ENCODE assay signal across 30 cellular contexts in the genomic region with DNA sequence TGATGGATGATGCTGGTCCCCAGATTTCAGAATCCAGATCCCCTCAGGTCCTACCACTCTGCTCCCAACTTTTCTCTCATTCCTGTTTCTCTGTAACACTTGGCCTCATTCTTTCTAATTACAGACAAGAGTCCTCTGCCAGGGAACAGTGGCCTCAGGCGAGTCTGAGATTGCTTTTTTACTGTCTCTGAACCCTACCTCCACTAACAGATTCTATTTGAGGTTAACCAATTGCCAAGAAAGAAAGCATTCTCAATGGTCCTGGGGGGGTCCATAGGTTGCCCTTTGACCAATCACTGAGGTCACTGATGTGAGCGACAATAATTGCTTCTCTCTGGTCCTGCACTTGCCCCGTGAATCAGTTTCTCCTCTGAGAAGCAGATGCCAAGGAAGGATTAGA.
"Had no signal": no experiment of that assay in that cellular context is flagged by ENCODE, and none has a peak within 500 bp of the region (broad histone marks: within the 10 kb centered on the region; RNA-seq: fewer than 3 reads in every experiment).

No MANE protein-coding gene starts in this region.

- H3K27ac ChIP-seq: adrenal gland, ascending aorta, breast epithelium, cardiac muscle cell had no signal

- H3K4me3 ChIP-seq: adrenal gland, ascending aorta, breast epithelium, cardiac muscle cell had no signal

- H3K36me3 ChIP-seq: adrenal gland, ascending aorta, breast epithelium, cardiac muscle cell had no signal

- H3K9me3 ChIP-seq: adrenal gland, ascending aorta, breast epithelium had no signal

- DNase-seq: activated effector memory CD4-positive, alpha-beta T cell treated with anti-CD3 and anti-CD28 coated beads, Interleukin-2, amount 50 U/mL, for 16 hours; activated effector memory CD4-positive, alpha-beta T cell treated with Interleukin-2 at 50 U/mL for 16 hours; activated gamma-delta T cell; activated gamma-delta T cell treated with Interleukin-2 at 50 U/mL for 16 hours; activated naive CD4-positive, alpha-beta T cell; activated naive CD4-positive, alpha-beta T cell treated with anti-CD3 and anti-CD28 coated beads for 36 hours; activated naive CD4-positive, alpha-beta T cell treated with anti-CD3 and anti-CD28 coated beads, Interleukin-2, amount 10 ng/mL, durations not matched to agents 7 days and 5 days; activated naive CD4-positive, alpha-beta T cell treated with anti-CD3 and anti-CD28 coated beads, Interleukin-2, amount 50 U/mL, for 16 hours; activated naive CD4-positive, alpha-beta T cell treated with Interleukin-2 at 50 U/mL for 16 hours; activated naive CD8-positive, alpha-beta T cell treated with anti-CD3 and anti-CD28 coated beads for 36 hours; activated naive CD8-positive, alpha-beta T cell treated with anti-CD3 and anti-CD28 coated beads, Interleukin-2, amount 10 ng/mL, durations not matched to agents 7 days and 5 days; activated naive CD8-positive, alpha-beta T cell treated with anti-CD3 and anti-CD28 coated beads, Interleukin-2, amount 50 U/mL, for 24 hours; activated T-cell treated with anti-CD3 and anti-CD28 coated beads for 4 hours; activated T-cell treated with anti-CD3 and anti-CD28 coated beads, Interleukin-2, amount 50 U/mL, for 1 hour; activated T-cell treated with anti-CD3 and anti-CD28 coated beads, Interleukin-2, amount 50 U/mL, for 24 hours; activated T-cell treated with anti-CD3 and anti-CD28 coated beads, Interleukin-2, amount 50 U/mL, for 4 hours; activated T-cell treated with anti-CD3 and anti-CD28 coated beads, Interleukin-2, amount 50 U/mL, for 48 hours; activated T-cell treated with anti-CD3 and anti-CD28 coated beads, Interleukin-2, amount 50 U/mL, for 72 hours; adrenal gland; amniotic stem cell; amygdala; anterior cingulate cortex; aorta; central memory CD4-positive, alpha-beta T cell; cerebellar nuclear complex had no signal

- H3K27me3 ChIP-seq: adrenal gland, ascending aorta, breast epithelium, cardiac muscle cell had no signal

- H3K4me1 ChIP-seq: ascending aorta, breast epithelium had no signal

- ATAC-seq: activated naive CD4-positive, alpha-beta T cell treated with anti-CD3 and anti-CD28 coated beads, Interleukin-2, amount 50 U/mL, for 72 hours; activated naive CD8-positive, alpha-beta T cell treated with anti-CD3 and anti-CD28 coated beads, Interleukin-2, amount 50 U/mL, for 24 hours; activated T-cell treated with anti-CD3 and anti-CD28 coated beads, Interleukin-2, amount 50 U/mL, for 4 hours; activated T-cell treated with anti-CD3 and anti-CD28 coated beads, Interleukin-2, amount 50 U/mL, for 72 hours; activated T-helper 17 cell treated with anti-CD3 and anti-CD28 coated beads, Interleukin-2, amount 50 U/mL, for 72 hours had no signal
